Comparison of ENCODE assay signal across 1 cellular context in the genomic region with DNA sequence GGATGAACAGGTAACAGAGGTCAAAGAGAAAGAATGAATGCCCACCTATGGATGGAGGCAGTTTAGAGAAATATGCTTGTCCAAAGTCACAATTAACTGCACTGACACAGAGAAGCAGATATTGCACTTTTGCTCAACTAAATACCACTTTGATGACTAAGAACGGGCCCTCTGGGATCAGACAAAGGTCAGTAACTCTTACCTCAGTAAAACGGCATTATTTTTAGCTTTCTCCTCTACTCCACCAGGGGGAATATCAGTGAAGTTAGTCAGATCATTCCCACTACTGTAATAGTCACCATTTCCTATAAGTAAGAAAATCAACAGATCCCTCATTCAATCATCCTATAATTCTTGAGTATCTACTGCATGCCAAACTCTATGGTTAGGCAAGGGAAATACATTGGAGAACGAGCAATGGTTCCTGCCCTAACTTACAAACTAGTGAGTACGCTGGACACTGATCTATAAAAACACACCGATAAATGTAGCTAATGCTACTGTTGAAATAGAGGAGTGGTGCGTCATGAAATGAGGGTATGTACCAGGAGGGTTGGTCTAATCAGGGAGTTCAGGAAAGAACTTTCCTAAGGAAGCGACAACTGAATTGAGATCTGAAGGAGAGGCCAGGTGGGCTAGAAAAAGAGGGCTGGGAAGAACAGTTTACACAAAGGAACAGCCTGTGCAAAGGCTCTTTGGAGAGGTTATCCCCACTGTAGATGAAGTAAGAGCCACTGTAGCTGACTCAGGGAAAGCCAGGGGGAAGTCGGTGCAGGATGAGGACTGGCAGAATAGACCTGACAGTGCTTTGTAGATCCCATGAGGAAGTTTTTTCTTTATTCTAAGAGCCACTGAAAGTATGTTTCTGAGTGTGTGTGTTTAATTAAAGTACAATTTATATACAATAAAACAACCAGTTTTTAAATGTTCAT.
TF ChIP-seq lines count a peak whose summit lies in the region.

No MANE protein-coding gene starts in this region.

TF ChIP-seq in SK-N-SH, 30 proteins besides CTCF, POLR2A, EP300 and RAD21 (continued from another document):
- TF ChIP-seq, protein P1, sequence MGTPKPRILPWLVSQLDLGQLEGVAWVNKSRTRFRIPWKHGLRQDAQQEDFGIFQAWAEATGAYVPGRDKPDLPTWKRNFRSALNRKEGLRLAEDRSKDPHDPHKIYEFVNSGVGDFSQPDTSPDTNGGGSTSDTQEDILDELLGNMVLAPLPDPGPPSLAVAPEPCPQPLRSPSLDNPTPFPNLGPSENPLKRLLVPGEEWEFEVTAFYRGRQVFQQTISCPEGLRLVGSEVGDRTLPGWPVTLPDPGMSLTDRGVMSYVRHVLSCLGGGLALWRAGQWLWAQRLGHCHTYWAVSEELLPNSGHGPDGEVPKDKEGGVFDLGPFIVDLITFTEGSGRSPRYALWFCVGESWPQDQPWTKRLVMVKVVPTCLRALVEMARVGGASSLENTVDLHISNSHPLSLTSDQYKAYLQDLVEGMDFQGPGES (IDR thresholded peaks at IDR 0.05; ENCODE audit: low read depth, low read length): no peak
